Comparison of ENCODE assay signal across 9 cellular contexts in the genomic region with DNA sequence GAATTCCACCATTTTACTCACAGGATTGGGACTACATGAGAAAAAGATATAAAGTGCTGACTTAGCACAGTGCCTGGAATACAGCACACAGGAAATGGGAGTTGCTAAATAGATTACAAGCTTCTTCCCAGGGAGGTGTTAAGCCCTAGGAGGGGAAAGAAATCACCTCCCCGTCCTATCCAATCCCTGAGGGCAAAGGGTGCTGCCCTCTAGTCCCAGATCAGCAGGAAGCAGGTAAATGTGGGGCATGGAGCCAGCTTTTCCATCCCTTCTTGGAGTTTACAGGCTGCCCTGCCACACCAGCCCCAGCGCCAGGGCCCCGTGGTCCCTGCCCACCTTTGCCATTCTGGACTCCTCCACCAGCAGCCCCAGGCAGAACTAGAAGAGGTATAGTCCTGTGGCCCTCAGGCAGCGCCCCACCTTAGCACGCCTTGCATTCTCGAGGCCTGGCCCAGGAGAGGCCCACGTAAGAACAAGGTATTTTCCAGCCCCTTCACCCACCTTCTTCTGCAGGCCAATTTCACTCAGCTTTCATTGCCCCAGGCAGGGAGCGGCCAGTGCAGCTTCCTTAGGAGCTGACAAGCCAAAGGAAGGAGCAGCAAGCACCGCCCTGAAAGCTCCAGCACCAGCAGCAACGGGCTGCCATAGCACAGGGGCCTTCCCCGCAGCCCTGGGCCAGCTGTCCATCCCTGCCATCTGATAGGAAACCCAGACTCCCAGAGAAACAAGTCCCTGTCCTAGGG. TPM values are rescaled to one million over a fixed set of nuclear protein-coding genes. Genes with fewer than 3 reads are reported as not detected.
A peak's percentile ranks its signal among the peaks of the same experiment; 100 is the strongest.
DNase-seq lines count a peak whose midpoint lies in the region; ATAC-seq, FAIRE-seq and TF ChIP-seq lines count a peak whose summit lies in the region.
"Had no signal": no experiment of that assay in that cellular context is flagged by ENCODE, and none has a peak within 500 bp of the region (broad histone marks: within the 10 kb centered on the region; RNA-seq: fewer than 3 reads in every experiment).

No MANE protein-coding gene starts in this region.

- H3K4me3 ChIP-seq in iPS-18a (ENCODE audit: low read length) (peak overlapping the region; percentile 56), stomach (peak overlapping the region in 1 of 4 donors; percentile 28)

- ATAC-seq in GM21717 (IDR thresholded peaks at IDR 0.05; ENCODE audit: unreplicated experiment) = no peak

- H3K9me3 ChIP-seq in iPS-18a (ENCODE audit: control insufficient read depth, low read depth, low read length) (no peaks in the 10 kb centered on the region), stomach (no peaks in the 10 kb centered on the region)

- no peaks in the 10 kb centered on the region for H3K9me3 Mint-ChIP-seq in activated T-helper 2 cell treated with anti-CD3 and anti-CD28 coated beads, Interferon-gamma antibody, Interleukin-2, Interleukin-4, amounts not matched to agents 10 μg/mL and 5 μg/mL and 100 μg/mL, durations not matched to agents 14 hours and 24 hours and 36 hours

- H3K9ac ChIP-seq in iPS-18a (ENCODE audit: low read length) = peak overlapping the region; percentile 85

- TF ChIP-seq CTCF in stomach (IDR thresholded peaks at IDR 0.05) = no peak

- TF ChIP-seq POLR2A in stomach (IDR thresholded peaks at IDR 0.05) = no peak
- no peak for TF ChIP-seq POLR2A in H54 (IDR thresholded peaks at IDR 0.05; ENCODE audit: low read depth, low read length)

- H3K4me1 ChIP-seq in iPS-18a (ENCODE audit: control insufficient read depth, low read depth, low read length) = peaks cover 75% of the 10 kb centered on the region
- H3K4me1 ChIP-seq in stomach = peaks cover 93 to 100% (median 98%) of the 10 kb centered on the region in 4 donors

- no peaks in the 10 kb centered on the region for H3K27me3 Mint-ChIP-seq in activated T-helper 2 cell treated with anti-CD3 and anti-CD28 coated beads, Interferon-gamma antibody, Interleukin-2, Interleukin-4, amounts not matched to agents 10 μg/mL and 5 μg/mL and 100 μg/mL, durations not matched to agents 14 hours and 24 hours and 36 hours (ENCODE audit: low read depth)

- FAIRE-seq in H54 (lab: Jason Lieb, UNC) = no peak
- FAIRE-seq: A204.1 had no signal

- DNase-seq in DMS 273 (lab: John Stamatoyannopoulos, UW; ENCODE audit: unreplicated experiment) (peak; percentile 59), DMS 273 treated with DMSO at 0.1 percent for 48 hours (lab: John Stamatoyannopoulos, UW) (no peak), stomach (no peak), H54 (ENCODE audit: insufficient read length, low spot score) (no peak), NCI-H2227 (lab: John Stamatoyannopoulos, UW; ENCODE audit: unreplicated experiment) (no peak)
- no peak for DNase-seq in activated T-helper 2 cell treated with anti-CD3 and anti-CD28 coated beads, Interferon-gamma antibody, Interleukin-2, Interleukin-4, amounts not matched to agents 10 μg/mL and 5 μg/mL and 100 μg/mL, durations not matched to agents 14 hours and 24 hours and 36 hours (ENCODE audit: low spot score)

- H3K4me3 Mint-ChIP-seq in activated T-helper 2 cell treated with anti-CD3 and anti-CD28 coated beads, Interferon-gamma antibody, Interleukin-2, Interleukin-4, amounts not matched to agents 10 μg/mL and 5 μg/mL and 100 μg/mL, durations not matched to agents 14 hours and 24 hours and 36 hours (ENCODE audit: low read depth) = no peak overlapping the region

- no peaks in the 10 kb centered on the region for H3K27me3 ChIP-seq in iPS-18a (ENCODE audit: control insufficient read depth, insufficient read depth, low read length)
- no peaks in the 10 kb centered on the region for H3K27me3 ChIP-seq in stomach

- H3K4me1 Mint-ChIP-seq in activated T-helper 2 cell treated with anti-CD3 and anti-CD28 coated beads, Interferon-gamma antibody, Interleukin-2, Interleukin-4, amounts not matched to agents 10 μg/mL and 5 μg/mL and 100 μg/mL, durations not matched to agents 14 hours and 24 hours and 36 hours (ENCODE audit: low read depth) = peaks cover 72% of the 10 kb centered on the region

- peaks cover 4% of the 10 kb centered on the region for H3K36me3 ChIP-seq in iPS-18a (ENCODE audit: control insufficient read depth, low read depth, low read length)
- H3K36me3 ChIP-seq in stomach = peaks cover 0 to 8% (median 3%) of the 10 kb centered on the region in 4 donors

- intact Hi-C loops in activated T-helper 2 cell treated with anti-CD3 and anti-CD28 coated beads, Interferon-gamma antibody, Interleukin-2, Interleukin-4, amounts not matched to agents 10 μg/mL and 5 μg/mL and 100 μg/mL, durations not matched to agents 14 hours and 24 hours and 36 hours (cut with micrococcal nuclease) = no loop called here
- intact Hi-C loops in stomach (cut with DNase I; ENCODE audit: low total_unique reads) = loop anchor here (2.0 kb wide), 1 partner anchor 37 kb away; no protein-coding TSS in a partner anchor

- H3K36me3 Mint-ChIP-seq in activated T-helper 2 cell treated with anti-CD3 and anti-CD28 coated beads, Interferon-gamma antibody, Interleukin-2, Interleukin-4, amounts not matched to agents 10 μg/mL and 5 μg/mL and 100 μg/mL, durations not matched to agents 14 hours and 24 hours and 36 hours (ENCODE audit: low read depth) = peaks cover 3% of the 10 kb centered on the region

- WGBS in stomach, 5 donors = 41 to 52% (median 47%) methylated on average over 8 to 11 of the region's 11 CpGs

- TF ChIP-seq EP300 in stomach (IDR thresholded peaks at IDR 0.05) = no peak

- H3K27ac Mint-ChIP-seq in activated T-helper 2 cell treated with anti-CD3 and anti-CD28 coated beads, Interferon-gamma antibody, Interleukin-2, Interleukin-4, amounts not matched to agents 10 μg/mL and 5 μg/mL and 100 μg/mL, durations not matched to agents 14 hours and 24 hours and 36 hours = peak overlapping the region; percentile 36

- H3K27ac ChIP-seq in iPS-18a (ENCODE audit: low read length) = peak overlapping the region; percentile 92
- peak overlapping the region; percentile 49 to 92 (median 88) for H3K27ac ChIP-seq in stomach

RNA-seq across cellular contexts. Expression of gene RPLP0, which starts 28.8 kb away (rescaled TPM):
- total RNA-seq in activated T-helper 2 cell treated with anti-CD3 and anti-CD28 coated beads, Interferon-gamma antibody, Interleukin-2, Interleukin-4, amounts not matched to agents 10 μg/mL and 5 μg/mL and 100 μg/mL, durations not matched to agents 14 hours and 24 hours and 36 hours = 2,950 and 3,019 TPM in 2 replicates
- 1,000 to 10,000 TPM; 1,405 to 2,743 (median 1,647) TPM for total RNA-seq in stomach
- polyA plus RNA-seq in stomach = 1,000 to 10,000 TPM; 3,548 to 5,463 (median 4,617) TPM

RNA-seq across cellular contexts. Expression of gene GCN1, which starts 35.2 kb away (rescaled TPM):
- total RNA-seq in activated T-helper 2 cell treated with anti-CD3 and anti-CD28 coated beads, Interferon-gamma antibody, Interleukin-2, Interleukin-4, amounts not matched to agents 10 μg/mL and 5 μg/mL and 100 μg/mL, durations not matched to agents 14 hours and 24 hours and 36 hours = 165 and 176 TPM in 2 replicates
- total RNA-seq in stomach = 100 to 1,000 TPM in 4 of 5 donors, 10 to 100 TPM in 1; 84.0 to 226 (median 130) TPM
- polyA plus RNA-seq in stomach = 10 to 100 TPM in 2 of 3 donors, 1 to 10 TPM in 1; 8.7 to 14.5 (median 14.1) TPM

RNA-seq across cellular contexts. Expression of gene PXN, which starts 35.8 kb away (rescaled TPM):
- 44.4 and 45.4 TPM in 2 replicates for total RNA-seq in activated T-helper 2 cell treated with anti-CD3 and anti-CD28 coated beads, Interferon-gamma antibody, Interleukin-2, Interleukin-4, amounts not matched to agents 10 μg/mL and 5 μg/mL and 100 μg/mL, durations not matched to agents 14 hours and 24 hours and 36 hours
- total RNA-seq in stomach = 100 to 1,000 TPM in 1 of 5 donors, 10 to 100 TPM in 4; 39.7 to 129 (median 58.9) TPM
- 10 to 100 TPM; 27.2 to 46.7 (median 33.6) TPM for polyA plus RNA-seq in stomach
